Comparison of ENCODE assay signal across 8 cellular contexts in genomic region chr12:53300187-53300586, GRCh38. TPM values are rescaled to one million over a fixed set of nuclear protein-coding genes. Genes with fewer than 3 reads are reported as not detected.
DNase-seq lines count a peak whose midpoint lies in the region; ATAC-seq and TF ChIP-seq lines count a peak whose summit lies in the region.

No MANE protein-coding gene starts in this region.

- peak overlapping the region; percentile 65 for H3K9ac ChIP-seq in HUES48 (ENCODE audit: low read depth, low read length)
- H3K9ac ChIP-seq in liver (ENCODE audit: low read depth in 1 of 2, low read length in 2 of 2), result peak overlapping the region in 1 of 2 donors; percentile 8

- H3K9me3 ChIP-seq in BE2C (no peaks in the 10 kb centered on the region), HUES48 (ENCODE audit: control insufficient read depth, insufficient read depth, low read length) (no peaks in the 10 kb centered on the region), ascending aorta (no peaks in the 10 kb centered on the region), liver (ENCODE audit: control insufficient read depth in 4 of 4, low read length in 3 of 4) (no peaks in the 10 kb centered on the region), testis (no peaks in the 10 kb centered on the region)

- H3K4me1 ChIP-seq in BE2C (peaks cover 3% of the 10 kb centered on the region), HUES48 (ENCODE audit: control insufficient read depth, insufficient read depth, low read length) (peaks cover 10% of the 10 kb centered on the region), ascending aorta (peaks cover 10 to 28% of the 10 kb centered on the region in 2 donors), liver (ENCODE audit: control insufficient read depth in 4 of 4, insufficient read depth in 4 of 4, low read length in 3 of 4) (peaks cover 7 to 28% (median 23%) of the 10 kb centered on the region in 4 donors), testis (peaks cover 22% of the 10 kb centered on the region)

- no peak for ATAC-seq in HG03196 (IDR thresholded peaks at IDR 0.05; ENCODE audit: unreplicated experiment)
- ATAC-seq in GM18873 (IDR thresholded peaks at IDR 0.05; ENCODE audit: low FRiP score, unreplicated experiment), result no peak

- TF ChIP-seq CTCF in BE2C (IDR thresholded peaks at IDR 0.05; ENCODE audit: low read depth, low read length) (no peak), ascending aorta (IDR thresholded peaks at IDR 0.05) (no peak), liver (IDR thresholded peaks at IDR 0.05; ENCODE audit: low read depth, low read length, missing input control) (no peak), testis (IDR thresholded peaks at IDR 0.05) (no peak)

- H3K36me3 ChIP-seq in BE2C (peaks cover 34% of the 10 kb centered on the region), HUES48 (ENCODE audit: control insufficient read depth, insufficient read depth, low read length) (peaks cover 49% of the 10 kb centered on the region), ascending aorta (peaks cover 10 to 40% of the 10 kb centered on the region in 2 donors), liver (ENCODE audit: control insufficient read depth in 4 of 4, insufficient read depth in 3 of 4, low read depth in 1 of 4, low read length in 3 of 4) (peaks cover 4 to 12% (median 8%) of the 10 kb centered on the region in 4 donors), testis (ENCODE audit: low read depth, missing control alignments) (no peaks in the 10 kb centered on the region)

- TF ChIP-seq RAD21 in liver (IDR thresholded peaks at IDR 0.05), result no peak

- TF ChIP-seq POLR2A in testis (IDR thresholded peaks at IDR 0.05), result no peak

- no peak for DNase-seq in BE2C
- DNase-seq in ascending aorta (ENCODE audit: low spot score in 2 of 2), result no peak
- no peak for DNase-seq in testis
- no peak for DNase-seq in T1000 (lab: John Stamatoyannopoulos, UW)

- intact Hi-C loops in ascending aorta (cut with DNase I) (no loop called here), testis (cut with DNase I; ENCODE audit: low total_unique reads) (no loop called here)

- H3K27ac ChIP-seq in HUES48 (ENCODE audit: low read depth, low read length), result peak overlapping the region; percentile 87
- H3K27ac ChIP-seq in ascending aorta, result peak overlapping the region; percentile 57 to 69
- H3K27ac ChIP-seq in liver (ENCODE audit: low read depth in 1 of 2, low read length in 2 of 2), result peak overlapping the region; percentile 63 to 74
- H3K27ac ChIP-seq in testis, result peak overlapping the region in 1 of 2 donors; percentile 50

- H3K27me3 ChIP-seq in BE2C, result no peaks in the 10 kb centered on the region
- H3K27me3 ChIP-seq in HUES48 (ENCODE audit: control insufficient read depth, insufficient read depth, low read length), result no peaks in the 10 kb centered on the region
- H3K27me3 ChIP-seq in ascending aorta, result no peaks in the 10 kb centered on the region
- no peaks in the 10 kb centered on the region for H3K27me3 ChIP-seq in liver (ENCODE audit: control insufficient read depth in 4 of 4, insufficient read depth in 4 of 4, low read length in 3 of 4)
- no peaks in the 10 kb centered on the region for H3K27me3 ChIP-seq in testis

- H3K4me3 ChIP-seq in BE2C (ENCODE audit: low read depth, low read length) (peak overlapping the region; percentile 97), HUES48 (ENCODE audit: low read depth, low read length) (peak overlapping the region; percentile 82), ascending aorta (peak overlapping the region; percentile 65 to 83), liver (ENCODE audit: low read depth in 1 of 3, low read length in 3 of 3) (peak overlapping the region; percentile 63 to 90 (median 82)), testis (peak overlapping the region; percentile 72 to 87)

- WGBS in liver, result 7% methylated on average over 12 of the region's 12 CpGs
- 0% methylated on average over 12 of the region's 12 CpGs for WGBS in testis, 2 donors

TF ChIP-seq in liver, 16 proteins besides CTCF, POLR2A, EP300 and RAD21:
- no peak for TF ChIP-seq JUND (IDR thresholded peaks at IDR 0.05)
- TF ChIP-seq TAF1 (conservative IDR thresholded peaks at IDR 0.05), result no peak
- TF ChIP-seq SP1 (IDR thresholded peaks at IDR 0.05), result no peak
- no peak for TF ChIP-seq ATF3 (IDR thresholded peaks at IDR 0.05)
- no peak for TF ChIP-seq HNF4G (IDR thresholded peaks at IDR 0.05)
- no peak for TF ChIP-seq GABPA (IDR thresholded peaks at IDR 0.05 in 1 of 2, conservative IDR thresholded peaks at IDR 0.05 in 1 of 2)

RNA-seq across cellular contexts. Expression of gene MYG1, which starts 0.7 kb away (rescaled TPM):
- polyA plus RNA-seq in BE2C (2012; ENCODE audit: insufficient read depth, insufficient read length, low read depth), result 177 TPM
- total RNA-seq in ascending aorta (27.5 TPM), liver (10 to 100 TPM; 15.0 to 18.8 TPM), testis (100 to 1,000 TPM; 106 to 117 TPM)
- polyA plus RNA-seq in liver (10 to 100 TPM; 19.8 to 28.0 TPM), testis (ENCODE audit: insufficient read depth, low read depth, low replicate concordance) (287 TPM)

RNA-seq across cellular contexts. Expression of gene PFDN5, which starts 4.8 kb away (rescaled TPM):
- polyA plus RNA-seq in BE2C (2012; ENCODE audit: insufficient read depth, insufficient read length, low read depth), result 694 TPM
- 187 TPM for total RNA-seq in ascending aorta
- 100 to 1,000 TPM; 118 to 176 TPM for total RNA-seq in liver
- 100 to 1,000 TPM; 237 to 245 TPM for polyA plus RNA-seq in liver
- 100 to 1,000 TPM; 430 to 494 TPM for total RNA-seq in testis
- 797 TPM for polyA plus RNA-seq in testis (ENCODE audit: insufficient read depth, low read depth, low replicate concordance)

RNA-seq across cellular contexts. Expression of gene AAAS, which starts 21.2 kb away (rescaled TPM):
- polyA plus RNA-seq in BE2C (2012; ENCODE audit: insufficient read depth, insufficient read length, low read depth), result 93.5 TPM
- total RNA-seq in ascending aorta, result 21.2 TPM
- total RNA-seq in liver, result 10 to 100 TPM; 25.4 to 37.0 TPM
- 10 to 100 TPM; 17.3 to 18.8 TPM for polyA plus RNA-seq in liver
- 100 to 1,000 TPM in 1 of 2 donors, 10 to 100 TPM in 1; 98.0 to 110 TPM for total RNA-seq in testis
- polyA plus RNA-seq in testis (ENCODE audit: insufficient read depth, low read depth, low replicate concordance), result 79.3 TPM

RNA-seq across cellular contexts. Expression of gene ESPL1, which starts 32.1 kb away (rescaled TPM):
- 6.3 TPM for polyA plus RNA-seq in BE2C (2012; ENCODE audit: insufficient read depth, insufficient read length, low read depth)
- total RNA-seq in ascending aorta, result not detected
- 10 to 100 TPM in 1 of 2 donors, 1 to 10 TPM in 1; 3.4 to 19.3 TPM for total RNA-seq in liver
- polyA plus RNA-seq in liver, result 1 to 10 TPM; 2.8 to 3.9 TPM
- 10 to 100 TPM; 16.5 to 24.5 TPM for total RNA-seq in testis
- polyA plus RNA-seq in testis (ENCODE audit: insufficient read depth, low read depth, low replicate concordance), result 30.5 TPM

RNA-seq across cellular contexts. Expression of gene SP7, which starts 36.0 kb away (rescaled TPM):
- polyA plus RNA-seq in BE2C (2012; ENCODE audit: insufficient read depth, insufficient read length, low read depth), result 2.0 TPM
- total RNA-seq in ascending aorta (not detected), liver (not detected), testis (1 to 10 TPM in 1 of 2 donors, under 1 TPM in 1; 0.56 to 1.2 TPM)
- polyA plus RNA-seq in liver (not detected), testis (ENCODE audit: insufficient read depth, low read depth, low replicate concordance) (2.3 TPM)
